In genomic region chr2:112133344-112133743, GRCh38 we compare ENCODE assay signal across 29 cellular contexts.
"Had no signal": no experiment of that assay in that cellular context is flagged by ENCODE, and none has a peak within 500 bp of the region (broad histone marks: within the 10 kb centered on the region; RNA-seq: fewer than 3 reads in every experiment).

No MANE protein-coding gene starts in this region.

- H3K9me3 ChIP-seq: colonic mucosa, esophagus squamous epithelium, gastrocnemius medialis had no signal

- H3K36me3 ChIP-seq: colonic mucosa, esophagus muscularis mucosa, esophagus squamous epithelium, gastrocnemius medialis, gastroesophageal sphincter, heart left ventricle, heart right ventricle had no signal

- FAIRE-seq: colon, endometrium, endothelial cell of umbilical vein, frontal cortex had no signal

- H3K27me3 ChIP-seq: colonic mucosa, gastroesophageal sphincter had no signal

- H3K4me3 ChIP-seq: colonic mucosa, coronary artery, dorsolateral prefrontal cortex, esophagus muscularis mucosa, esophagus squamous epithelium, gastrocnemius medialis, gastroesophageal sphincter, heart left ventricle, heart right ventricle had no signal

- DNase-seq: colonic mucosa; cortex of kidney; dermis blood vessel endothelial cell; dorsolateral prefrontal cortex; effector CD4-positive, alpha-beta T cell; effector CD8-positive, alpha-beta T cell; effector memory CD4-positive, alpha-beta T cell; effector memory CD8-positive, alpha-beta T cell; endodermal cell; erythroblast; esophagus squamous epithelium; foreskin fibroblast; foreskin keratinocyte; foreskin melanocyte; gastrocnemius medialis; glutamatergic neuron; head of caudate nucleus; heart left ventricle; heart right ventricle had no signal

- ATAC-seq: effector memory CD8-positive, alpha-beta T cell; esophagus mucosa; foreskin keratinocyte; gastrocnemius medialis; gastroesophageal sphincter; heart left ventricle; heart right ventricle had no signal

- H3K27ac ChIP-seq: colonic mucosa, coronary artery, dorsolateral prefrontal cortex, epithelial cell of prostate, esophagus muscularis mucosa, esophagus squamous epithelium, foreskin keratinocyte, gastrocnemius medialis, gastroesophageal sphincter, heart left ventricle, heart right ventricle had no signal

- H3K27ac Mint-ChIP-seq: dendritic cell treated with granulocyte-macrophage colony-stimulating factor and Interleukin-4, amounts not matched to agents 40 ng/mL and 50 ng/mL, for 4 days; effector memory CD8-positive, alpha-beta T cell; endodermal cell had no signal

- H3K4me3 Mint-ChIP-seq: dendritic cell treated with granulocyte-macrophage colony-stimulating factor and Interleukin-4, amounts not matched to agents 40 ng/mL and 50 ng/mL, for 4 days; effector memory CD8-positive, alpha-beta T cell; endodermal cell had no signal

- H3K4me1 ChIP-seq: colonic mucosa had no signal
